Comparison of ENCODE assay signal across 24 cellular contexts in the genomic region with DNA sequence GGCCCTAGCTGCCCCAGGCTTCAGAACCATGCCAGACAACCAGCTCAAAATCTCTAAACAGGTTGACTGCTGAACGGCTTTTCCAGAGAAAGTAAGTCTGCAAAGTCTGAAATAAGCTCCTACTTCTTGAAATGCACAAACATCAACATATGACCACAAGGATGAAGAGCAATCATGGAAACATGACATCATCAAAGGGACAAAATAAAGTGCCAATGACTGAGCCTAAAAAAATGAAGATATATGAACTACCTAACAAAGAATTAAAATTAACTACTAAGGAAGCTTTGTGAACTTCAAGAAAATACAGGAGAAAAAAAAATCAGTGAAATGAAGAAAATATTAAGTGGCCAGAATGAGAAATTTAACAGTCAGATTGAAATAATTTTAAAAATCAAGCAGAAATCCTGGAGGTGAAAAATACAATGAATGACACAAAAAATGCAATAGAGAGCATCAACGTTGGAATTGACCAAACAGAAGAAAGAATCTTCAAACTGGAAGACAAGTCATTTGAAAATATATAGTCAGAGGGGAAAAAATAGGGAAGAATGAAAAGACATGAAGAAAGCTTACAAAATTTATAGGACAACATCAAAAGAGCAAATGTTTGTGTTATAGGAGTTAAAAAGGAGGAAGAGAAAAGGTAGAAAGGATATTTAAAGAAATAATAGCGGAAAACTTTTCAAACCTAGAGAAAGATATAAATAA.
DNase-seq lines count a peak whose midpoint lies in the region; ATAC-seq, FAIRE-seq and TF ChIP-seq lines count a peak whose summit lies in the region.
"Had no signal": no experiment of that assay in that cellular context is flagged by ENCODE, and none has a peak within 500 bp of the region (broad histone marks: within the 10 kb centered on the region; RNA-seq: fewer than 3 reads in every experiment).

No MANE protein-coding gene starts in this region.

- H3K4me3 ChIP-seq in SK-N-SH (ENCODE audit: low read depth in 2 of 2, low read length in 1 of 2) (no peak overlapping the region; a peak in 1 of 4 replicates), HEK293 (ENCODE audit: low read depth, low read length) (no peak overlapping the region), psoas muscle (no peak overlapping the region)
- H3K4me3 ChIP-seq: A549; BLaER1 treated with 17β-estradiol and CSF1 and Interleukin-3, amounts not matched to agents 10 nM and 100 nM; GM12878; GM23248 had no signal

- no peaks in the 10 kb centered on the region for H3K9me3 ChIP-seq in SK-N-SH
- no peaks in the 10 kb centered on the region for H3K9me3 ChIP-seq in HEK293 (ENCODE audit: control insufficient read depth, insufficient read depth, low read depth, low read length)
- H3K9me3 ChIP-seq in psoas muscle, result peaks cover 14% of the 10 kb centered on the region
- H3K9me3 ChIP-seq: BE2C had no signal

- no peak for TF ChIP-seq RAD21 in SK-N-SH (IDR thresholded peaks at IDR 0.05; ENCODE audit: low read length)

- CTCF ChIA-PET in SK-N-SH (lab: Yijun Ruan, JAX), result no interaction called here
- CTCF ChIA-PET in HEK293 (lab: Yijun Ruan, JAX), result no interaction called here

- H3K4me2 ChIP-seq in SK-N-SH, result no peak overlapping the region
- H3K4me2 ChIP-seq: A549; BLaER1 treated with 17β-estradiol and CSF1 and Interleukin-3, amounts not matched to agents 10 nM and 100 nM had no signal

- no peak for TF ChIP-seq EP300 in SK-N-SH (IDR thresholded peaks at IDR 0.05; ENCODE audit: borderline replicate concordance in 1 of 2, low read depth in 1 of 2, low read length in 1 of 2)

- peak; percentile 49 for FAIRE-seq in islet of Langerhans (lab: Jason Lieb, UNC)
- FAIRE-seq: D721Med, GM12878, GM19239, H1 had no signal

- intact Hi-C loops in psoas muscle (cut with DNase I), result no loop called here

- H4K20me1 ChIP-seq in SK-N-SH (ENCODE audit: insufficient read depth), result no peaks in the 10 kb centered on the region
- H4K20me1 ChIP-seq: BLaER1 treated with 17β-estradiol and CSF1 and Interleukin-3, amounts not matched to agents 10 nM and 100 nM had no signal

- no peaks in the 10 kb centered on the region for H3K36me3 ChIP-seq in SK-N-SH (replicated peaks in 1 of 2; ENCODE audit: control insufficient read depth in 1 of 2, insufficient read depth in 2 of 2, low read length in 1 of 2)
- H3K36me3 ChIP-seq in HEK293 (ENCODE audit: control insufficient read depth in 2 of 2, insufficient read depth in 1 of 2, low read length in 2 of 2), result no peaks in the 10 kb centered on the region
- no peaks in the 10 kb centered on the region for H3K36me3 ChIP-seq in psoas muscle (ENCODE audit: insufficient read depth in 1 of 2, low read depth in 1 of 2)
- H3K36me3 ChIP-seq: BE2C had no signal

- WGBS in SK-N-SH (ENCODE audit: low lambda C conversion rate), result 26% methylated on average over 3 of the region's 3 CpGs
- WGBS in psoas muscle, 3 donors, result 78 to 95% (median 90%) methylated on average over 3 of the region's 3 CpGs

- H3K27ac ChIP-seq in SK-N-SH (ENCODE audit: low read depth in 2 of 2, low read length in 1 of 2), result no peak overlapping the region
- no peak overlapping the region for H3K27ac ChIP-seq in HEK293 (ENCODE audit: extremely low read depth, low read depth, low read length)
- H3K27ac ChIP-seq in psoas muscle, result no peak overlapping the region
- H3K27ac ChIP-seq: A549; BLaER1 treated with 17β-estradiol and CSF1 and Interleukin-3, amounts not matched to agents 10 nM and 100 nM; GM23248 had no signal

- no peak overlapping the region for H3K9ac ChIP-seq in SK-N-SH
- H3K9ac ChIP-seq: BLaER1 treated with 17β-estradiol and CSF1 and Interleukin-3, amounts not matched to agents 10 nM and 100 nM; GM23248 had no signal

- H3K4me1 ChIP-seq in SK-N-SH (ENCODE audit: control insufficient read depth in 1 of 2, insufficient read depth in 2 of 2, low read depth in 1 of 2, low read length in 1 of 2), result no peaks in the 10 kb centered on the region
- no peaks in the 10 kb centered on the region for H3K4me1 ChIP-seq in HEK293 (ENCODE audit: control insufficient read depth, insufficient read depth, low read length)
- no peaks in the 10 kb centered on the region for H3K4me1 ChIP-seq in psoas muscle
- H3K4me1 ChIP-seq: A549, BE2C had no signal

- POLR2A ChIA-PET in SK-N-SH (lab: Yijun Ruan, JAX), result no interaction called here
- POLR2A ChIA-PET in HEK293 (lab: Yijun Ruan, JAX), result no interaction called here

- TF ChIP-seq CTCF in SK-N-SH (IDR thresholded peaks at IDR 0.05) (no peak), HEK293 (tag by site-specific recombination; IDR thresholded peaks at IDR 0.05) (no peak), psoas muscle (IDR thresholded peaks at IDR 0.05) (no peak)

- H3K27me3 ChIP-seq in SK-N-SH (ENCODE audit: insufficient read depth) (no peaks in the 10 kb centered on the region), psoas muscle (ENCODE audit: insufficient read depth in 3 of 3, low read length in 2 of 3) (no peaks in the 10 kb centered on the region)
- H3K27me3 ChIP-seq: BE2C; BLaER1 treated with 17β-estradiol and CSF1 and Interleukin-3, amounts not matched to agents 10 nM and 100 nM had no signal

- no peak overlapping the region for H2AFZ ChIP-seq in SK-N-SH (ENCODE audit: low read depth)
- H2AFZ ChIP-seq: GM23248 had no signal

- no peak for DNase-seq in SK-N-SH
- DNase-seq in psoas muscle, result no peak
- DNase-seq in HCEC 1CT, result no peak
- DNase-seq: 8988T; ACHN; AML-193; BE2C; CD4-positive, alpha-beta T cell; CD8-positive, alpha-beta memory T cell; DMS 273 treated with DMSO at 0.1 percent for 48 hours; DMS79; EL; GDM1; GM23248; H7 had no signal

- ATAC-seq in SK-N-SH treated with all-trans-retinoic acid at 6 μM for 48 hours, result no peak
- ATAC-seq in psoas muscle, result no peak
- ATAC-seq: A549, GM12878 had no signal

- H3K9me2 ChIP-seq in SK-N-SH, result no peaks in the 10 kb centered on the region

- H3F3A ChIP-seq in SK-N-SH (replicated peaks; ENCODE audit: insufficient read depth), result no peaks in the 10 kb centered on the region

- no peaks in the 10 kb centered on the region for H3K79me2 ChIP-seq in SK-N-SH (ENCODE audit: insufficient read depth)

TF ChIP-seq in SK-N-SH treated with all-trans-retinoic acid at 6 μM for 48 hours, 23 proteins besides CTCF, POLR2A, EP300 and RAD21 (continues in another document):
- no peak for TF ChIP-seq POU6F1 (CRISPR knock-in tag; IDR thresholded peaks at IDR 0.05; ENCODE audit: borderline replicate concordance, low read depth)
- no peak for TF ChIP-seq ARNTL (CRISPR knock-in tag; IDR thresholded peaks at IDR 0.05; ENCODE audit: borderline replicate concordance, low read depth)
- TF ChIP-seq GLIS3 (CRISPR knock-in tag; IDR thresholded peaks at IDR 0.05), result no peak
- TF ChIP-seq ZC3H10 (CRISPR knock-in tag; IDR thresholded peaks at IDR 0.05), result no peak
- TF ChIP-seq ZFP30 (CRISPR knock-in tag; IDR thresholded peaks at IDR 0.05), result peak; percentile 91

TF ChIP-seq in SK-N-SH, 30 proteins besides CTCF, POLR2A, EP300 and RAD21 (continues in another document):
- TF ChIP-seq NRF1 (IDR thresholded peaks at IDR 0.05; ENCODE audit: low read depth, low read length) (no peak), GATA2 (CRISPR knock-in tag; IDR thresholded peaks at IDR 0.05) (no peak), SIN3A (IDR thresholded peaks at IDR 0.05; ENCODE audit: borderline replicate concordance, low read depth, low read length) (no peak), PBX3 (IDR thresholded peaks at IDR 0.05) (no peak), SMC3 (IDR thresholded peaks at IDR 0.05; ENCODE audit: low read depth, low read length) (no peak), USF1 (IDR thresholded peaks at IDR 0.05; ENCODE audit: borderline replicate concordance, low read depth) (no peak), EZH2phosphoT487 (IDR thresholded peaks at IDR 0.05; ENCODE audit: borderline replicate concordance, low read depth) (no peak)

TF ChIP-seq in HEK293, 187 proteins besides CTCF, POLR2A, EP300 and RAD21 (continues in another document):
- TF ChIP-seq, protein P1, sequence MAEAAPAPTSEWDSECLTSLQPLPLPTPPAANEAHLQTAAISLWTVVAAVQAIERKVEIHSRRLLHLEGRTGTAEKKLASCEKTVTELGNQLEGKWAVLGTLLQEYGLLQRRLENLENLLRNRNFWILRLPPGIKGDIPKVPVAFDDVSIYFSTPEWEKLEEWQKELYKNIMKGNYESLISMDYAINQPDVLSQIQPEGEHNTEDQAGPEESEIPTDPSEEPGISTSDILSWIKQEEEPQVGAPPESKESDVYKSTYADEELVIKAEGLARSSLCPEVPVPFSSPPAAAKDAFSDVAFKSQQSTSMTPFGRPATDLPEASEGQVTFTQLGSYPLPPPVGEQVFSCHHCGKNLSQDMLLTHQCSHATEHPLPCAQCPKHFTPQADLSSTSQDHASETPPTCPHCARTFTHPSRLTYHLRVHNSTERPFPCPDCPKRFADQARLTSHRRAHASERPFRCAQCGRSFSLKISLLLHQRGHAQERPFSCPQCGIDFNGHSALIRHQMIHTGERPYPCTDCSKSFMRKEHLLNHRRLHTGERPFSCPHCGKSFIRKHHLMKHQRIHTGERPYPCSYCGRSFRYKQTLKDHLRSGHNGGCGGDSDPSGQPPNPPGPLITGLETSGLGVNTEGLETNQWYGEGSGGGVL (tag by site-specific recombination; IDR thresholded peaks at IDR 0.05), result no peak
- TF ChIP-seq SETDB1 (IDR thresholded peaks at IDR 0.05; ENCODE audit: insufficient read length, low read length) (peak; percentile 66), ATF2 (tag by site-specific recombination; IDR thresholded peaks at IDR 0.05; ENCODE audit: low read depth) (0 out of 2 replicates have a peak, but pooled peaks have one; percentile 5)
